In the genomic region with DNA sequence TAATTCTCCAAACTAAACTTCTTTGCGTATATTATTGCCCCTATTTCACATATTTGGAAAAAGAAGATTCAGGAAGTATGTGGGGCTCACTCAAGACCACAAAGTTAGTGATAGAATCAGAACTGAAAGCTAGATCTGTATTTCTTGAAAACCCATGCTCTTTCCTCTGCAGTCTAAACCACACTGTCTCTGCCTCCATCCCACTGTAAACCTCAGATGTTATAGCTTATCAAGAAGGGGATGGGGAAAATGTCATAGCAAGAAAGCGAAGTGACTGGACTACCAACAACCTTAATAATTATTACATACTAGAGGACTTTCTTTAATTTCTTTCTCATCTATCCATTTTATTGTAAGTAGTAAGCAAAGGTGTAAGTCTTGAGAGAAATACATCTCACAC, we compare ENCODE assay signal across 8 cellular contexts.
A peak's percentile ranks its signal among the peaks of the same experiment; 100 is the strongest.
DNase-seq lines count a peak whose midpoint lies in the region; ATAC-seq lines count a peak whose summit lies in the region.

No MANE protein-coding gene starts in this region.

- H3K27me3 Mint-ChIP-seq in CD8-positive, alpha-beta memory T cell, result no peaks in the 10 kb centered on the region
- H3K27me3 Mint-ChIP-seq in activated naive CD8-positive, alpha-beta T cell treated with anti-CD3 and anti-CD28 coated beads, Interleukin-2, amount 50 U/mL, for 24 hours, result no peaks in the 10 kb centered on the region

- H3K9me3 ChIP-seq in CD8-positive, alpha-beta memory T cell (ENCODE audit: low read length), result no peaks in the 10 kb centered on the region

- CTCF ChIA-PET in CD8-positive, alpha-beta memory T cell (lab: Charles Lee), result interaction anchor here (0.8 to 3.1 kb wide), 5 partner anchors 35 to 169 kb away, joined by 3 to 19 read pairs (median 6); no protein-coding TSS in a partner anchor

- peak overlapping the region; percentile 35 for H3K4me3 ChIP-seq in CD8-positive, alpha-beta memory T cell (ENCODE audit: low read length)

- peaks cover 0 to 1% (median 0%) of the 10 kb centered on the region in 3 donors for H3K36me3 Mint-ChIP-seq in CD8-positive, alpha-beta memory T cell
- no peaks in the 10 kb centered on the region for H3K36me3 Mint-ChIP-seq in activated naive CD8-positive, alpha-beta T cell treated with anti-CD3 and anti-CD28 coated beads, Interleukin-2, amount 50 U/mL, for 24 hours (ENCODE audit: low read depth)

- peak overlapping the region; percentile 28 to 86 (median 78) for H3K4me3 Mint-ChIP-seq in CD8-positive, alpha-beta memory T cell
- H3K4me3 Mint-ChIP-seq in activated naive CD8-positive, alpha-beta T cell treated with anti-CD3 and anti-CD28 coated beads, Interleukin-2, amount 50 U/mL, for 24 hours, result peak overlapping the region; percentile 67

- peak in 2 of 5 donors; percentile 40 to 59 for DNase-seq in CD8-positive, alpha-beta memory T cell
- DNase-seq in activated naive CD8-positive, alpha-beta T cell treated with anti-CD3 and anti-CD28 coated beads, Interleukin-2, amount 50 U/mL, for 24 hours, result no peak
- no peak for DNase-seq in NCI-H345 treated with DMSO at 0.1 percent for 48 hours (lab: John Stamatoyannopoulos, UW; ENCODE audit: unreplicated experiment)
- DNase-seq in retina, result no peak
- DNase-seq in D341Med (ENCODE audit: low spot score), result no peak
- no peak for DNase-seq in NCI-H345 (lab: John Stamatoyannopoulos, UW)

- no peaks in the 10 kb centered on the region for H3K36me3 ChIP-seq in CD8-positive, alpha-beta memory T cell (ENCODE audit: insufficient read depth, low read length)

- no peak overlapping the region for H3K27ac ChIP-seq in CD8-positive, alpha-beta memory T cell (ENCODE audit: low read depth, low read length)

- H3K27ac Mint-ChIP-seq in CD8-positive, alpha-beta memory T cell, result peak overlapping the region; percentile 87 to 98 (median 94)
- H3K27ac Mint-ChIP-seq in activated naive CD8-positive, alpha-beta T cell treated with anti-CD3 and anti-CD28 coated beads, Interleukin-2, amount 50 U/mL, for 24 hours, result peak overlapping the region; percentile 85

- peaks cover 71 to 93% (median 89%) of the 10 kb centered on the region in 3 donors for H3K4me1 Mint-ChIP-seq in CD8-positive, alpha-beta memory T cell
- peaks cover 90% of the 10 kb centered on the region for H3K4me1 Mint-ChIP-seq in activated naive CD8-positive, alpha-beta T cell treated with anti-CD3 and anti-CD28 coated beads, Interleukin-2, amount 50 U/mL, for 24 hours

- no peaks in the 10 kb centered on the region for H3K27me3 ChIP-seq in CD8-positive, alpha-beta memory T cell (ENCODE audit: insufficient read depth, low read length, poor library complexity, severe bottlenecking)

- ATAC-seq in GM19351 (IDR thresholded peaks at IDR 0.05; ENCODE audit: unreplicated experiment) (peak; percentile 81), HG03139 (IDR thresholded peaks at IDR 0.05; ENCODE audit: unreplicated experiment) (peak; percentile 76)
- ATAC-seq in activated naive CD8-positive, alpha-beta T cell treated with anti-CD3 and anti-CD28 coated beads, Interleukin-2, amount 50 U/mL, for 24 hours, result peak; percentile 85

- no peaks in the 10 kb centered on the region for H3K9me3 Mint-ChIP-seq in CD8-positive, alpha-beta memory T cell
- peaks cover 3% of the 10 kb centered on the region for H3K9me3 Mint-ChIP-seq in activated naive CD8-positive, alpha-beta T cell treated with anti-CD3 and anti-CD28 coated beads, Interleukin-2, amount 50 U/mL, for 24 hours

- POLR2A ChIA-PET in CD8-positive, alpha-beta memory T cell (lab: Charles Lee), result interaction anchor here (0.7 to 1.6 kb wide), 3 partner anchors 10 to 74 kb away, joined by 3 read pairs; no protein-coding TSS in a partner anchor

- peaks cover 68% of the 10 kb centered on the region for H3K4me1 ChIP-seq in CD8-positive, alpha-beta memory T cell (ENCODE audit: insufficient read depth, low read length)
